Comparison of ENCODE assay signal across 17 cellular contexts in genomic region chr4:88614058-88614457, GRCh38. TPM values are rescaled to one million over a fixed set of nuclear protein-coding genes. Genes with fewer than 3 reads are reported as not detected.
DNase-seq lines count a peak whose midpoint lies in the region; ATAC-seq lines count a peak whose summit lies in the region.
"Had no signal": no experiment of that assay in that cellular context is flagged by ENCODE, and none has a peak within 500 bp of the region (broad histone marks: within the 10 kb centered on the region; RNA-seq: fewer than 3 reads in every experiment).

No MANE protein-coding gene starts in this region.

- H3K4me3 Mint-ChIP-seq in stimulated activated naive CD8-positive, alpha-beta T cell treated with anti-CD3 and anti-CD28 coated beads, Interleukin-15, amount 100 ng/mL, for 72 hours = no peak overlapping the region
- no peak overlapping the region for H3K4me3 Mint-ChIP-seq in activated naive CD8-positive, alpha-beta T cell treated with anti-CD3 and anti-CD28 coated beads for 36 hours
- no peak overlapping the region for H3K4me3 Mint-ChIP-seq in naive B cell
- H3K4me3 Mint-ChIP-seq: dendritic cell treated with granulocyte-macrophage colony-stimulating factor and Interleukin-4, amounts not matched to agents 40 ng/mL and 50 ng/mL, for 4 days had no signal

- H3K36me3 Mint-ChIP-seq in activated naive CD8-positive, alpha-beta T cell treated with anti-CD3 and anti-CD28 coated beads for 36 hours = peaks cover 45% of the 10 kb centered on the region
- peaks cover 0 to 27% of the 10 kb centered on the region in 2 donors for H3K36me3 Mint-ChIP-seq in naive B cell

- in situ Hi-C loops in ACHN (cut with HindIII; ENCODE audit: low pct_ligation_motif_present, low pct_unique_long_range_greater_than_20kb, low sequenced_read_pairs) = no loop called here

- H3K9me3 Mint-ChIP-seq in stimulated activated naive CD8-positive, alpha-beta T cell treated with anti-CD3 and anti-CD28 coated beads, Interleukin-15, amount 100 ng/mL, for 72 hours = no peaks in the 10 kb centered on the region
- peaks cover 3% of the 10 kb centered on the region for H3K9me3 Mint-ChIP-seq in activated naive CD8-positive, alpha-beta T cell treated with anti-CD3 and anti-CD28 coated beads for 36 hours
- H3K9me3 Mint-ChIP-seq in naive B cell = no peaks in the 10 kb centered on the region
- H3K9me3 Mint-ChIP-seq: brain; dendritic cell treated with granulocyte-macrophage colony-stimulating factor and Interleukin-4, amounts not matched to agents 40 ng/mL and 50 ng/mL, for 4 days had no signal

- ATAC-seq in stimulated activated naive CD8-positive, alpha-beta T cell treated with anti-CD3 and anti-CD28 coated beads, Interleukin-15, amount 100 ng/mL, for 72 hours = no peak
- ATAC-seq in stimulated activated naive CD8-positive, alpha-beta T cell treated with anti-CD3 and anti-CD28 coated beads, Interleukin-15, Interleukin-2, amounts not matched to agents 100 U/mL and 50 U/mL, for 24 hours = no peak
- ATAC-seq in naive B cell (ENCODE audit: low read depth in 2 of 2) = no peak
- ATAC-seq in left lobe of liver = no peak

- peak overlapping the region; percentile 91 to 97 for H3K27ac Mint-ChIP-seq in stimulated activated naive CD8-positive, alpha-beta T cell treated with anti-CD3 and anti-CD28 coated beads, Interleukin-15, amount 100 ng/mL, for 72 hours
- peak overlapping the region; percentile 87 for H3K27ac Mint-ChIP-seq in activated naive CD8-positive, alpha-beta T cell treated with anti-CD3 and anti-CD28 coated beads for 36 hours
- peak overlapping the region in 4 of 6 donors; percentile 24 to 86 (median 74) for H3K27ac Mint-ChIP-seq in naive B cell
- H3K27ac Mint-ChIP-seq: dendritic cell treated with granulocyte-macrophage colony-stimulating factor and Interleukin-4, amounts not matched to agents 40 ng/mL and 50 ng/mL, for 4 days had no signal

- peaks cover 86% of the 10 kb centered on the region for H3K4me1 Mint-ChIP-seq in stimulated activated naive CD8-positive, alpha-beta T cell treated with anti-CD3 and anti-CD28 coated beads, Interleukin-15, amount 100 ng/mL, for 72 hours
- peaks cover 70% of the 10 kb centered on the region for H3K4me1 Mint-ChIP-seq in activated naive CD8-positive, alpha-beta T cell treated with anti-CD3 and anti-CD28 coated beads for 36 hours
- H3K4me1 Mint-ChIP-seq in naive B cell = peaks cover 69 to 79% (median 76%) of the 10 kb centered on the region in 3 donors

- H3K27me3 Mint-ChIP-seq in stimulated activated naive CD8-positive, alpha-beta T cell treated with anti-CD3 and anti-CD28 coated beads, Interleukin-15, amount 100 ng/mL, for 72 hours = no peaks in the 10 kb centered on the region
- H3K27me3 Mint-ChIP-seq in activated naive CD8-positive, alpha-beta T cell treated with anti-CD3 and anti-CD28 coated beads for 36 hours = no peaks in the 10 kb centered on the region
- H3K27me3 Mint-ChIP-seq in naive B cell = no peaks in the 10 kb centered on the region
- H3K27me3 Mint-ChIP-seq: activated CD4-positive, alpha-beta T cell treated with anti-CD3 and anti-CD28 coated beads, Interleukin-2, amount 10 ng/mL, durations not matched to agents 24 days and 14 days; brain; dendritic cell treated with granulocyte-macrophage colony-stimulating factor and Interleukin-4, amounts not matched to agents 40 ng/mL and 50 ng/mL, for 4 days had no signal

- DNase-seq in stimulated activated naive CD8-positive, alpha-beta T cell treated with anti-CD3 and anti-CD28 coated beads, Interleukin-15, amount 100 ng/mL, for 72 hours = no peak
- DNase-seq in stimulated activated naive CD8-positive, alpha-beta T cell treated with anti-CD3 and anti-CD28 coated beads, Interleukin-15, Interleukin-2, amounts not matched to agents 100 U/mL and 50 U/mL, for 24 hours = no peak
- DNase-seq in activated naive CD8-positive, alpha-beta T cell treated with anti-CD3 and anti-CD28 coated beads for 36 hours = no peak
- no peak for DNase-seq in naive B cell
- no peak for DNase-seq in ACHN
- DNase-seq in GDM1 (lab: John Stamatoyannopoulos, UW) = no peak
- no peak for DNase-seq in left lobe of liver (ENCODE audit: low spot score)
- no peak for DNase-seq in dermis blood vessel endothelial cell
- DNase-seq: activated effector memory CD4-positive, alpha-beta T cell treated with Interleukin-2 at 50 U/mL for 16 hours; MG63; NCI-H446; SJCRH30; stimulated activated CD4-positive, alpha-beta T cell treated with anti-CD3 and anti-CD28 coated beads, Interleukin-15, amount 100 ng/mL, for 24 hours; T1000 had no signal

RNA-seq across cellular contexts. Expression of gene HERC3, which starts 21.8 kb away (rescaled TPM):
- total RNA-seq in activated naive CD8-positive, alpha-beta T cell treated with anti-CD3 and anti-CD28 coated beads for 36 hours = 10 to 100 TPM; 39.4 to 42.6 TPM
- polyA plus RNA-seq in naive B cell (ENCODE audit: low read depth in 6 of 6) = 10 to 100 TPM; 31.6 to 50.8 (median 45.8) TPM
- total RNA-seq in left lobe of liver = 12.3 TPM
- total RNA-seq in dermis blood vessel endothelial cell = 11.4 and 13.1 TPM in 2 replicates
